Comparison of ENCODE assay signal across 8 cellular contexts in genomic region chr22:31497148-31497938, GRCh38. TPM values are rescaled to one million over a fixed set of nuclear protein-coding genes. Genes with fewer than 3 reads are reported as not detected.
DNase-seq lines count a peak whose midpoint lies in the region; ATAC-seq, FAIRE-seq and TF ChIP-seq lines count a peak whose summit lies in the region.

No MANE protein-coding gene starts in this region.

- H4K20me1 ChIP-seq in K562 (replicated peaks; ENCODE audit: control insufficient read depth, insufficient read depth, low read length): no peaks in the 10 kb centered on the region

- no peak overlapping the region for H2BK120ac ChIP-seq in mesendoderm (ENCODE audit: low read depth, low read length)

- H3K9me1 ChIP-seq in K562 (ENCODE audit: control insufficient read depth, insufficient read depth, low read length): no peaks in the 10 kb centered on the region

- no peak overlapping the region for H4K5ac ChIP-seq in mesendoderm (ENCODE audit: low read length)

- H3K4me1 ChIP-seq in K562 (replicated peaks in 1 of 2; ENCODE audit: control insufficient read depth in 2 of 2, insufficient read depth in 2 of 2, low read length in 2 of 2): peaks cover 9 to 16% of the 10 kb centered on the region in 2 experiments; a peak in 4 of 5 replicates
- H3K4me1 ChIP-seq in mesendoderm (ENCODE audit: control insufficient read depth, low read depth, low read length): no peaks in the 10 kb centered on the region

- TF ChIP-seq POLR2A in K562 (conservative IDR thresholded peaks at IDR 0.05): no peak

- peak; percentile 65 for FAIRE-seq in K562 (lab: Jason Lieb, UNC)

- DNase-seq in stimulated activated CD4-positive, alpha-beta T cell treated with anti-CD3 and anti-CD28 coated beads, Interleukin-15, amount 100 ng/mL, for 24 hours: peak; percentile 10
- DNase-seq in stimulated activated CD4-positive, alpha-beta T cell treated with anti-CD3 and anti-CD28 coated beads, Interleukin-12 subunit alpha, Interleukin-12 subunit beta, amount 100 ng/mL, for 4 hours: no peak
- DNase-seq in K562 (ENCODE audit: extremely low read depth in 1 of 4, low spot score in 3 of 4) (no peak), mesendoderm (no peak), 8988T (no peak), AG20443 (ENCODE audit: low spot score) (no peak), T1000 (lab: John Stamatoyannopoulos, UW) (no peak)

- ATAC-seq in K562 (no peak), GM19324 (IDR thresholded peaks at IDR 0.05; ENCODE audit: low FRiP score, unreplicated experiment) (no peak)

- CTCF ChIA-PET in K562 (lab: Yijun Ruan, JAX; ENCODE audit: low intra/inter-chr PET ratio): no interaction called here

- H3K56ac ChIP-seq in mesendoderm (ENCODE audit: low read length): peak overlapping the region; percentile 86

- H3K4me3 ChIP-seq in K562 (peak overlapping the region; percentile 90), mesendoderm (ENCODE audit: low read length) (peak overlapping the region; percentile 70)

- peak overlapping the region; percentile 77 to 91 for H3K9ac ChIP-seq in K562 (ENCODE audit: insufficient read depth in 1 of 2, low read depth in 2 of 2, low read length in 2 of 2)
- H3K9ac ChIP-seq in mesendoderm (ENCODE audit: low read length): peak overlapping the region; percentile 71

- BruUV-seq in K562 (replicated peaks; lab: Mats Ljungman, UMichigan): TSS peak; percentile 69

- H3K79me2 ChIP-seq in K562 (ENCODE audit: control insufficient read depth, insufficient read depth, low read length) (peaks cover 16% of the 10 kb centered on the region), mesendoderm (ENCODE audit: control insufficient read depth, insufficient read depth, low read length) (no peaks in the 10 kb centered on the region)

- TF ChIP-seq CTCF in K562 (IDR thresholded peaks at IDR 0.05 in 2 of 3, conservative IDR thresholded peaks at IDR 0.05 in 1 of 3; ENCODE audit: insufficient read depth in 2 of 3, low read depth in 1 of 3, low read length in 3 of 3): no peak

- H2BK5ac ChIP-seq in mesendoderm (ENCODE audit: low read length): no peak overlapping the region

- peak overlapping the region; percentile 97 for H2AFZ ChIP-seq in K562 (ENCODE audit: low read depth, low read length)

- TF ChIP-seq RAD21 in K562 (CRISPR knock-in tag; conservative IDR thresholded peaks at IDR 0.05 in 1 of 2, IDR thresholded peaks at IDR 0.05 in 1 of 2): no peak

- in situ Hi-C loops in K562 (cut with MboI): no loop called here

- 12% methylated on average over 8 of the region's 10 CpGs for WGBS in K562 (ENCODE audit: insufficient coverage, low coverage, missing lambda C conversion rate)
- no CpG with 5 or more reads among the region's 10 CpGs for WGBS in mesendoderm (ENCODE audit: extremely low coverage, insufficient coverage, low lambda C conversion rate)

- H3K23ac ChIP-seq in mesendoderm (ENCODE audit: low read length): no peak overlapping the region

- intact Hi-C loops in K562 (cut with micrococcal nuclease): no loop called here

- H3K4me2 ChIP-seq in K562 (ENCODE audit: insufficient read depth, low read length) (peak overlapping the region; percentile 87), mesendoderm (ENCODE audit: low read length) (peak overlapping the region; percentile 94)

- H3K27me3 ChIP-seq in K562 (ENCODE audit: control insufficient read depth in 2 of 2, insufficient read depth in 2 of 2, low read length in 2 of 2): no peaks in the 10 kb centered on the region
- no peaks in the 10 kb centered on the region for H3K27me3 ChIP-seq in mesendoderm (ENCODE audit: insufficient read depth, low read length, poor library complexity)

- no peak overlapping the region for H3K18ac ChIP-seq in mesendoderm (ENCODE audit: low read length)

- H3K27ac ChIP-seq in K562 (ENCODE audit: extremely low read depth, low read depth, low read length) (peak overlapping the region; percentile 70), mesendoderm (ENCODE audit: low read depth, low read length) (no peak overlapping the region)

- H3K9me3 ChIP-seq in K562 (replicated peaks; ENCODE audit: control insufficient read depth, insufficient read depth, low read depth, low read length): no peaks in the 10 kb centered on the region

- H3K36me3 ChIP-seq in K562 (ENCODE audit: control insufficient read depth, insufficient read depth, low read length) (peaks cover 3% of the 10 kb centered on the region; the same call in 2 of the 3 replicates), mesendoderm (ENCODE audit: control insufficient read depth, insufficient read depth, low read length) (no peaks in the 10 kb centered on the region)

- no peak overlapping the region for H3K4ac ChIP-seq in mesendoderm (ENCODE audit: low read depth, low read length)

- H4K8ac ChIP-seq in mesendoderm (ENCODE audit: low read depth, low read length): no peak overlapping the region

- H2AK5ac ChIP-seq in mesendoderm (ENCODE audit: low read length): no peak overlapping the region

- H2BK15ac ChIP-seq in mesendoderm (replicated peaks; ENCODE audit: low read depth): no peak overlapping the region

- POLR2A ChIA-PET in K562 (lab: Yijun Ruan, JAX): no interaction called here

- TF ChIP-seq EP300 in K562 (IDR thresholded peaks at IDR 0.05; ENCODE audit: low read length): no peak

- H3K79me1 ChIP-seq in mesendoderm (ENCODE audit: low read length): no peaks in the 10 kb centered on the region

TF ChIP-seq in K562, 482 proteins besides CTCF, POLR2A, EP300 and RAD21 (continues in another document):
- TF ChIP-seq HEY1 (CRISPR knock-in tag; IDR thresholded peaks at IDR 0.05; ENCODE audit: borderline replicate concordance) (no peak), NFXL1 (CRISPR knock-in tag; IDR thresholded peaks at IDR 0.05) (no peak), HDGF (IDR thresholded peaks at IDR 0.05) (no peak), ZNF174 (CRISPR knock-in tag; IDR thresholded peaks at IDR 0.05) (no peak), RFX1 (IDR thresholded peaks at IDR 0.05) (no peak), SOX6 (IDR thresholded peaks at IDR 0.05) (no peak), GTF2B (IDR thresholded peaks at IDR 0.05; ENCODE audit: extremely low read depth, insufficient read length) (no peak), SREBF1 (IDR thresholded peaks at IDR 0.05; ENCODE audit: borderline replicate concordance, low read depth, low read length) (no peak), ZNF140 (CRISPR knock-in tag; IDR thresholded peaks at IDR 0.05) (no peak), EGR1 (conservative IDR thresholded peaks at IDR 0.05) (no peak), MYNN (IDR thresholded peaks at IDR 0.05) (no peak), MYNN (CRISPR knock-in tag; IDR thresholded peaks at IDR 0.05) (no peak), TBP (optimal IDR thresholded peaks at IDR 0.05; ENCODE audit: low read depth, low read length) (no peak), CC2D1A (IDR thresholded peaks at IDR 0.05) (no peak), ZNF695 (CRISPR knock-in tag; IDR thresholded peaks at IDR 0.05) (no peak), SIRT6 (IDR thresholded peaks at IDR 0.05; ENCODE audit: low read depth, low read length) (no peak)

RNA-seq across cellular contexts. Expression of gene SFI1, which starts 1.0 kb away (rescaled TPM):
- 245 and 354 TPM in 2 replicates for total RNA-seq in K562 (2011; cell fraction: chromatin; rRNA removed; ENCODE audit: low replicate concordance)
- total RNA-seq in K562 (2011; cell fraction: nucleolus; rRNA removed): 166 and 190 TPM in 2 replicates
- 184 and 220 TPM in 2 replicates for total RNA-seq in K562 (2011; cell fraction: nucleoplasm; rRNA removed)
- total RNA-seq in K562 (2014; rRNA removed): 14.1 and 21.3 TPM in 2 replicates
- total RNA-seq in K562 (2014; rRNA removed; fragmentation: Illumina TruSeq; extraction: Trizol): 8.2 and 10.5 TPM in 2 replicates
- total RNA-seq in K562 (2015; rRNA removed; fragmentation: Illumina TruSeq; extraction: Trizol): 8.8 and 10.4 TPM in 2 replicates
- 24.0 and 24.2 TPM in 2 replicates for total RNA-seq in K562 (2021)
- polyA plus RNA-seq in K562 (2011; rRNA removed): 15.0 and 18.7 TPM in 2 replicates
- 8.8 TPM in 2 replicates for polyA plus RNA-seq in K562 (2011; cell fraction: cytosol; rRNA removed)
- 119 and 144 TPM in 2 replicates for polyA plus RNA-seq in K562 (2011; cell fraction: nucleus; rRNA removed)
- polyA plus RNA-seq in K562 (2012): 14.6 and 28.2 TPM in 2 replicates
- 11.8 and 16.0 TPM in 2 replicates for polyA plus RNA-seq in K562 (2014; fragmentation: Illumina TruSeq; extraction: Trizol)
- polyA plus RNA-seq in K562 (2014; fragmentation: Nextera tagmentation; extraction: Ambion mirVana): 1 to 10 TPM; 3.0 to 4.3 TPM
- polyA plus RNA-seq in K562 (2014; rRNA removed): 23.1 and 25.6 TPM in 2 replicates
- 31.3 and 39.8 TPM in 2 replicates for polyA minus RNA-seq in K562 (2011; rRNA and poly(A)+ RNA removed)
- 13.7 and 14.1 TPM in 2 replicates for polyA minus RNA-seq in K562 (2011; cell fraction: cytosol; rRNA and poly(A)+ RNA removed)
- polyA minus RNA-seq in K562 (2011; cell fraction: nucleus; rRNA and poly(A)+ RNA removed): 46.7 and 73.1 TPM in 2 replicates
- polyA plus RNA-seq in mesendoderm (2013, experiment 1 of 2): 5.1 TPM
- polyA plus RNA-seq in mesendoderm (2013, experiment 2 of 2): 4.9 TPM

RNA-seq across cellular contexts. Expression of gene EIF4ENIF1, which starts 7.7 kb away (rescaled TPM):
- total RNA-seq in K562 (2011; cell fraction: chromatin; rRNA removed; ENCODE audit: low replicate concordance): 33.5 and 38.4 TPM in 2 replicates
- 22.0 and 24.6 TPM in 2 replicates for total RNA-seq in K562 (2011; cell fraction: nucleolus; rRNA removed)
- total RNA-seq in K562 (2011; cell fraction: nucleoplasm; rRNA removed): 22.9 and 24.7 TPM in 2 replicates
- total RNA-seq in K562 (2014; rRNA removed) (8.1 and 11.7 TPM in 2 replicates), K562 (2014; rRNA removed; fragmentation: Illumina TruSeq; extraction: Trizol) (11.3 and 11.7 TPM in 2 replicates), K562 (2015; rRNA removed; fragmentation: Illumina TruSeq; extraction: Trizol) (16.0 and 17.1 TPM in 2 replicates), K562 (2021) (15.9 and 17.5 TPM in 2 replicates)
- polyA plus RNA-seq in K562 (2011; rRNA removed) (15.5 and 15.8 TPM in 2 replicates), K562 (2014; fragmentation: Illumina TruSeq; extraction: Trizol) (15.6 and 24.9 TPM in 2 replicates), K562 (2014; fragmentation: Nextera tagmentation; extraction: Ambion mirVana) (1 to 10 TPM; 2.5 to 4.1 TPM), K562 (2014; rRNA removed) (16.6 and 22.4 TPM in 2 replicates)
- 11.5 and 12.9 TPM in 2 replicates for polyA plus RNA-seq in K562 (2011; cell fraction: cytosol; rRNA removed)
- 21.7 and 29.2 TPM in 2 replicates for polyA plus RNA-seq in K562 (2011; cell fraction: nucleus; rRNA removed)
- 13.3 and 17.4 TPM in 2 replicates for polyA plus RNA-seq in K562 (2012)
- 16.8 and 20.4 TPM in 2 replicates for polyA minus RNA-seq in K562 (2011; rRNA and poly(A)+ RNA removed)
- 9.7 and 12.4 TPM in 2 replicates for polyA minus RNA-seq in K562 (2011; cell fraction: cytosol; rRNA and poly(A)+ RNA removed)
- 7.7 and 14.7 TPM in 2 replicates for polyA minus RNA-seq in K562 (2011; cell fraction: nucleus; rRNA and poly(A)+ RNA removed)
- polyA plus RNA-seq in mesendoderm (2013, experiment 1 of 2): 13.6 TPM
- 13.2 TPM for polyA plus RNA-seq in mesendoderm (2013, experiment 2 of 2)
